Comparison of ENCODE assay signal across 10 cellular contexts in the genomic region with DNA sequence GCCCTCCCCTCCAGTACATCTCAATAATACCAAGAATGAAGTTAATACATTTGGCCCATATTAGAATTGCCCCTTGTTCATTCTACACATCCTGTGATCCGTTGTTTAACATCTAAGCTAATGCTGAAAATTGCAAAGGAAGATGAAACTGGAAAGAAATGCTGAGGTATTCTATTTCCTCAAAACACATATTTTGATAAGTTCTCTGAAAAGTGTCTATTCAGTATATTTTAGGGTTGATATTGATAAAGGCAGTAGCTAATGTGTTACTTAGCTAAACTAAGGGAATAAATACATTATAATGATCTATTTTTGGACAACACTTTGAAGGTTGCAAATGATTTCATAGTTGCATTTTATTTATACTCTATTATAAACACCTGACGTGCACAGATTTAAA.
"Had no signal": no experiment of that assay in that cellular context is flagged by ENCODE, and none has a peak within 500 bp of the region (broad histone marks: within the 10 kb centered on the region; RNA-seq: fewer than 3 reads in every experiment).

No MANE protein-coding gene starts in this region.

- H3K36me3 ChIP-seq: HAP-1 had no signal

- H3K4me1 ChIP-seq: HAP-1 had no signal

- DNase-seq: GM23248, GOT3, H7, HFFc6, Karpas-422, KBM-7 had no signal

- H3K9me3 ChIP-seq: HAP-1 had no signal

- H3K27ac ChIP-seq: GM23248, HL-60, KMS-11 had no signal

- H3K9ac ChIP-seq: GM23248, KMS-11 had no signal

- H3K4me3 ChIP-seq: GM23248, HAP-1 had no signal

- ATAC-seq: HCT116 had no signal

- H3K4me2 ChIP-seq: KMS-11 had no signal

- H2AFZ ChIP-seq: GM23248 had no signal
